In genomic region chr9:91255327-91255726, GRCh38 we compare ENCODE assay signal across 17 cellular contexts.
DNase-seq lines count a peak whose midpoint lies in the region; ATAC-seq and TF ChIP-seq lines count a peak whose summit lies in the region.
"Had no signal": no experiment of that assay in that cellular context is flagged by ENCODE, and none has a peak within 500 bp of the region (broad histone marks: within the 10 kb centered on the region; RNA-seq: fewer than 3 reads in every experiment).

No MANE protein-coding gene starts in this region.

- no peak for TF ChIP-seq POLR2A in gastrocnemius medialis (IDR thresholded peaks at IDR 0.05)

- ATAC-seq in gastrocnemius medialis (no peak), GM21526 (IDR thresholded peaks at IDR 0.05; ENCODE audit: low FRiP score, unreplicated experiment) (no peak)
- ATAC-seq: activated CD8-positive, alpha-beta T cell treated with anti-CD3 and anti-CD28 coated beads, Interleukin-2, amount 10 ng/mL, durations not matched to agents 7 days and 5 days; stimulated activated naive CD8-positive, alpha-beta T cell treated with anti-CD3 and anti-CD28 coated beads, Interleukin-15, amount 100 ng/mL, for 72 hours had no signal

- in situ Hi-C loops in gastrocnemius medialis (cut with MboI; ENCODE audit: low sequenced_read_pairs in 4 of 4) = no loop called here

- no peaks in the 10 kb centered on the region for H3K9me3 ChIP-seq in gastrocnemius medialis
- H3K9me3 ChIP-seq: uterus had no signal

- H3K4me3 ChIP-seq in gastrocnemius medialis (no peak overlapping the region), dorsolateral prefrontal cortex (no peak overlapping the region)
- H3K4me3 ChIP-seq: uterus had no signal

- DNase-seq in EH (ENCODE audit: low read depth) (peak; percentile 85), RPMI7951 (ENCODE audit: low read depth) (peak; percentile 56), fibroblast of gingiva (ENCODE audit: low read depth) (peak; percentile 87), gastrocnemius medialis (no peak), dorsolateral prefrontal cortex (no peak), NCI-H2081 (lab: John Stamatoyannopoulos, UW) (no peak)
- DNase-seq in activated CD4-positive, CD25-positive, alpha-beta regulatory T cell (lab: John Stamatoyannopoulos, UW) = no peak
- DNase-seq: activated CD8-positive, alpha-beta T cell treated with anti-CD3 and anti-CD28 coated beads, Interleukin-2, amount 10 ng/mL, durations not matched to agents 7 days and 5 days; aorta; CD4-positive, alpha-beta T cell; midbrain; NCI-H510A treated with DMSO at 0.1 percent for 48 hours; occipital lobe; stimulated activated naive CD8-positive, alpha-beta T cell treated with anti-CD3 and anti-CD28 coated beads, Interleukin-15, amount 100 ng/mL, for 72 hours; uterus had no signal

- H3K36me3 ChIP-seq in gastrocnemius medialis = no peaks in the 10 kb centered on the region
- H3K36me3 ChIP-seq: uterus had no signal

- TF ChIP-seq CTCF in gastrocnemius medialis (IDR thresholded peaks at IDR 0.05 in 4 of 5, conservative IDR thresholded peaks at IDR 0.05 in 1 of 5) (no peak), dorsolateral prefrontal cortex (IDR thresholded peaks at IDR 0.05 in 54 of 56, conservative IDR thresholded peaks at IDR 0.05 in 2 of 56; ENCODE audit: low read depth in 1 of 56, partially characterized antibody in 56 of 56) (no peak)

- no peaks in the 10 kb centered on the region for H3K27me3 ChIP-seq in gastrocnemius medialis
- no peaks in the 10 kb centered on the region for H3K27me3 ChIP-seq in dorsolateral prefrontal cortex
- H3K27me3 ChIP-seq: uterus had no signal

- intact Hi-C loops in gastrocnemius medialis (cut with DNase I; ENCODE audit: low total_unique reads) (loop anchor here (5.0 kb wide), 1 partner anchor 218 kb away; no protein-coding TSS in a partner anchor), dorsolateral prefrontal cortex (cut with DNase I) (no loop called here)

- H3K27ac ChIP-seq in gastrocnemius medialis (peak overlapping the region in 3 of 4 donors; percentile 15 to 51 (median 48)), dorsolateral prefrontal cortex (no peak overlapping the region)
- H3K27ac ChIP-seq: HL-60, uterus had no signal

- H3K4me1 ChIP-seq in gastrocnemius medialis = peaks cover 16 to 22% of the 10 kb centered on the region in 2 donors
- H3K4me1 ChIP-seq: uterus had no signal

Comparison
In these comparisons a context has a peak if more than half of its experiments do, and no peak if none do; other contexts are left out.
1. DNase-seq: peak in EH (single experiment), RPMI7951 (single experiment) and fibroblast of gingiva (single experiment); none in gastrocnemius medialis (0 of 2), activated CD4-positive, CD25-positive, alpha-beta regulatory T cell (0 of 4), dorsolateral prefrontal cortex (0 of 10) and NCI-H2081 (0 of 2).
2. H3K27ac ChIP-seq: peak in gastrocnemius medialis (3 of 4); none in dorsolateral prefrontal cortex (0 of 59).